ENCODE assay signal across 7 cellular contexts in genomic region chr2:3837086-3837485, GRCh38.
"Had no signal": no experiment of that assay in that cellular context is flagged by ENCODE, and none has a peak within 500 bp of the region (broad histone marks: within the 10 kb centered on the region; RNA-seq: fewer than 3 reads in every experiment).

No MANE protein-coding gene starts in this region.

- H3K4me2 ChIP-seq: GM23338 had no signal

- ATAC-seq: GM23338, HCT116 had no signal

- DNase-seq: H7, HFFc6, KG1 had no signal

- H3K9me3 ChIP-seq: HAP-1 had no signal

- H3K4me3 ChIP-seq: GM23338, HAP-1 had no signal

- H3K36me3 ChIP-seq: HAP-1 had no signal

- H3K4me1 ChIP-seq: HAP-1 had no signal

- H3K27ac ChIP-seq: HL-60 had no signal

- H2AFZ ChIP-seq: GM23338 had no signal
